In the genomic region with DNA sequence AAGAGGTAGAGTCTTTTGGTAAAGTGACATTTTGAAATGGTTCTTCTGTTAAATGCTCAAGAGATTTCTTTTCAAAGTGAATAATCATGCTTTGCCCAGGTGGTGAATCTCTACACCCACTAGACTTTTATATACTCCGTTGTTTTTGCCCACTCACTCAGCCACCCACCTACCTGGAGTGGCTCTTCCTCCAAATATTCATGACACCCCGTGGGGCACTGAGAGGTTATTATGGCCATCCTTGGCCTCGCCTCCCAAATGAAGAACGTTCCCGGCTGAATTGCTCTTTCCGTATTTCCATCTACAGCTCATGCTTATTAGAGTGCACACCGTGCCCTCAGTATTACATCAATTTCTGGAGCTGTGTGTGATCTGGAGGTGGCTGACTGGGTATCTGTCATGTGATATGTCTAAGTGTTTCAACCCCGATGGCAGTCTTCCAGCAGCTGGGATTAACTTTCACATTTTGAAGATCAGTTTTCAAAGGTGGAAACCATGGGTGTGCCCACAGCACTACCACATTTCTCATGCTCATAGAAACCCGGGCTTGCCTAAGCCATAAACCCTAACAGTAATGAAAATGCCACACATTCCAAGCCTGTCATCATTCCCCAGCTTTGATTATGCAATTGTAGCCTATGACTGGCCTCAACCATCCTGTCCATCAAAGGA, we compare ENCODE assay signal across 1 cellular context.
TF ChIP-seq lines count a peak whose summit lies in the region.

No MANE protein-coding gene starts in this region.

TF ChIP-seq in HCT116, 20 proteins besides CTCF, POLR2A, EP300 and RAD21 (continued from another document):
- TF ChIP-seq, protein P1, sequence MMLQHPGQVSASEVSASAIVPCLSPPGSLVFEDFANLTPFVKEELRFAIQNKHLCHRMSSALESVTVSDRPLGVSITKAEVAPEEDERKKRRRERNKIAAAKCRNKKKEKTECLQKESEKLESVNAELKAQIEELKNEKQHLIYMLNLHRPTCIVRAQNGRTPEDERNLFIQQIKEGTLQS (IDR thresholded peaks at IDR 0.05): peak; percentile 87
- TF ChIP-seq TCF7L2 (IDR thresholded peaks at IDR 0.05; ENCODE audit: borderline replicate concordance, extremely low read depth, insufficient read depth, insufficient read length): peak; percentile 97
- TF ChIP-seq JUND (IDR thresholded peaks at IDR 0.05): peak; percentile 72
- TF ChIP-seq EZH2 (IDR thresholded peaks at IDR 0.05): no peak
- peak; percentile 97 for TF ChIP-seq CEBPB (IDR thresholded peaks at IDR 0.05; ENCODE audit: low read depth)
- no peak for TF ChIP-seq EZH2phosphoT487 (IDR thresholded peaks at IDR 0.05; ENCODE audit: borderline replicate concordance)
- no peak for TF ChIP-seq EGR1 (IDR thresholded peaks at IDR 0.05; ENCODE audit: low read depth)
- TF ChIP-seq, protein P2, sequence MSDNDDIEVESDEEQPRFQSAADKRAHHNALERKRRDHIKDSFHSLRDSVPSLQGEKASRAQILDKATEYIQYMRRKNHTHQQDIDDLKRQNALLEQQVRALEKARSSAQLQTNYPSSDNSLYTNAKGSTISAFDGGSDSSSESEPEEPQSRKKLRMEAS (IDR thresholded peaks at IDR 0.05): peak; percentile 63
- no peak for TF ChIP-seq ZNF274 (IDR thresholded peaks at IDR 0.05; ENCODE audit: low read depth, low read length)
- TF ChIP-seq SRF (IDR thresholded peaks at IDR 0.05; ENCODE audit: low read depth): no peak
- TF ChIP-seq ELF1 (IDR thresholded peaks at IDR 0.05; ENCODE audit: borderline replicate concordance, low read depth): no peak
- peak; percentile 67 for TF ChIP-seq SP1 (IDR thresholded peaks at IDR 0.05; ENCODE audit: low read depth)
